8 cellular contexts compared by ENCODE assay signal in genomic region chr2:204260162-204260877, GRCh38.
DNase-seq lines count a peak whose midpoint lies in the region; ATAC-seq and TF ChIP-seq lines count a peak whose summit lies in the region.

No MANE protein-coding gene starts in this region.

- DNase-seq in D341Med (ENCODE audit: low spot score) (peak; percentile 68), GM23338 (ENCODE audit: low spot score) (peak; percentile 96), NCI-H1105 treated with DMSO at 0.1 percent for 48 hours (lab: John Stamatoyannopoulos, UW) (peak; percentile 63), T-helper 9 cell (peak; percentile 16), chondrocyte (ENCODE audit: low spot score) (no peak), left kidney (ENCODE audit: low read depth, low spot score) (peak; percentile 93)
- DNase-seq in stimulated activated CD4-positive, alpha-beta T cell treated with anti-CD3 and anti-CD28 coated beads, TNF-alpha, amount 100 ng/mL, for 4 hours (ENCODE audit: low read depth in 3 of 3): peak in 2 of 3 experiments; percentile 5 to 9

- peak overlapping the region; percentile 35 for H2AFZ ChIP-seq in GM23338

- peaks cover 25% of the 10 kb centered on the region for H3K4me1 ChIP-seq in GM23338 (ENCODE audit: insufficient read depth)

- no peaks in the 10 kb centered on the region for H3K36me3 Mint-ChIP-seq in GM23338 (ENCODE audit: low read depth)
- H3K36me3 Mint-ChIP-seq in chondrocyte (ENCODE audit: low read depth): no peaks in the 10 kb centered on the region

- no peaks in the 10 kb centered on the region for H3K36me3 ChIP-seq in GM23338 (ENCODE audit: insufficient read depth)

- H3K9me2 ChIP-seq in GM23338 (ENCODE audit: insufficient read depth): no peaks in the 10 kb centered on the region

- no peak overlapping the region for H3K4me2 ChIP-seq in GM23338

- peak; percentile 89 for ATAC-seq in GM23338
- ATAC-seq in HG03135 (IDR thresholded peaks at IDR 0.05; ENCODE audit: unreplicated experiment): no peak

- no peak overlapping the region for H3K27ac ChIP-seq in GM23338 (ENCODE audit: low read depth)

- H3K4me3 Mint-ChIP-seq in GM23338: no peak overlapping the region
- no peak overlapping the region for H3K4me3 Mint-ChIP-seq in chondrocyte (ENCODE audit: unreplicated experiment)

- peaks cover 41% of the 10 kb centered on the region for H3K4me1 Mint-ChIP-seq in GM23338
- H3K4me1 Mint-ChIP-seq in chondrocyte (ENCODE audit: low read depth): peaks cover 11% of the 10 kb centered on the region

- H3K27me3 Mint-ChIP-seq in GM23338 (ENCODE audit: insufficient read depth, low read depth, poor library complexity) (no peaks in the 10 kb centered on the region), chondrocyte (ENCODE audit: low read depth) (no peaks in the 10 kb centered on the region)

- no peaks in the 10 kb centered on the region for H3K27me3 ChIP-seq in GM23338 (ENCODE audit: insufficient read depth)

- TF ChIP-seq CTCF in GM23338 (conservative IDR thresholded peaks at IDR 0.05; ENCODE audit: low read depth in 2 of 2) (peak; percentile 82 to 89), chondrocyte (IDR thresholded peaks at IDR 0.05) (peak; percentile 99)

- H3K9me3 Mint-ChIP-seq in GM23338 (no peaks in the 10 kb centered on the region), chondrocyte (ENCODE audit: low read depth) (no peaks in the 10 kb centered on the region)

- H3K79me2 ChIP-seq in GM23338 (replicated peaks; ENCODE audit: insufficient read depth): no peaks in the 10 kb centered on the region

- no peak overlapping the region for H3K4me3 ChIP-seq in GM23338

- H3F3A ChIP-seq in GM23338 (replicated peaks; ENCODE audit: low read depth): no peaks in the 10 kb centered on the region

- H4K20me1 ChIP-seq in GM23338 (replicated peaks; ENCODE audit: insufficient read depth): no peaks in the 10 kb centered on the region

- H3K27ac Mint-ChIP-seq in GM23338: peak overlapping the region; percentile 82
- no peak overlapping the region for H3K27ac Mint-ChIP-seq in chondrocyte (ENCODE audit: unreplicated experiment)

TF ChIP-seq in GM23338, 12 proteins besides CTCF, POLR2A, EP300 and RAD21:
- TF ChIP-seq EZH2 (IDR thresholded peaks at IDR 0.05; ENCODE audit: low read depth, unreplicated experiment) (no peak), ETS1 (IDR thresholded peaks at IDR 0.05) (no peak), NANOG (IDR thresholded peaks at IDR 0.05; ENCODE audit: borderline replicate concordance) (no peak), REST (IDR thresholded peaks at IDR 0.05; ENCODE audit: unreplicated experiment) (no peak), STAT1 (IDR thresholded peaks at IDR 0.05; ENCODE audit: unreplicated experiment) (no peak), POLR2AphosphoS5 (IDR thresholded peaks at IDR 0.05; ENCODE audit: low read depth) (no peak), EZH2phosphoT487 (IDR thresholded peaks at IDR 0.05; ENCODE audit: unreplicated experiment) (no peak), ZNF462 (CRISPR knock-in tag; IDR thresholded peaks at IDR 0.05) (no peak), CREB1 (CRISPR knock-in tag; IDR thresholded peaks at IDR 0.05; ENCODE audit: low read depth) (no peak), ZNF114 (CRISPR knock-in tag; IDR thresholded peaks at IDR 0.05) (no peak), JUNB (IDR thresholded peaks at IDR 0.05; ENCODE audit: unreplicated experiment) (no peak), ZNF331 (CRISPR knock-in tag; IDR thresholded peaks at IDR 0.05; ENCODE audit: low read depth) (no peak)
